ENCODE assay signal across 13 cellular contexts in genomic region chr1:18384477-18384876, GRCh38.
"Had no signal": no experiment of that assay in that cellular context is flagged by ENCODE, and none has a peak within 500 bp of the region (broad histone marks: within the 10 kb centered on the region; RNA-seq: fewer than 3 reads in every experiment).

No MANE protein-coding gene starts in this region.

- ATAC-seq: activated naive CD8-positive, alpha-beta T cell treated with anti-CD3 and anti-CD28 coated beads, Interleukin-2, amount 50 U/mL, for 24 hours had no signal

- H3K27ac Mint-ChIP-seq: activated naive CD8-positive, alpha-beta T cell treated with anti-CD3 and anti-CD28 coated beads, Interleukin-2, amount 50 U/mL, for 24 hours had no signal

- H3K4me3 Mint-ChIP-seq: activated CD8-positive, alpha-beta T cell treated with anti-CD3 and anti-CD28 coated beads for 36 hours; activated naive CD8-positive, alpha-beta T cell treated with anti-CD3 and anti-CD28 coated beads, Interleukin-2, amount 50 U/mL, for 24 hours had no signal

- H3K9me3 ChIP-seq: suprapubic skin had no signal

- H3K36me3 ChIP-seq: heart left ventricle, suprapubic skin had no signal

- H3K27ac ChIP-seq: coronary artery, heart left ventricle, suprapubic skin had no signal

- H3K4me3 ChIP-seq: coronary artery, suprapubic skin had no signal

- FAIRE-seq: astrocyte had no signal

- H3K9me3 Mint-ChIP-seq: activated CD8-positive, alpha-beta T cell treated with anti-CD3 and anti-CD28 coated beads for 36 hours had no signal

- DNase-seq: activated CD8-positive, alpha-beta memory T cell treated with anti-CD3 and anti-CD28 coated beads, Interleukin-2, amount 50 U/mL, for 4 hours; activated CD8-positive, alpha-beta T cell treated with anti-CD3 and anti-CD28 coated beads for 36 hours; activated naive CD8-positive, alpha-beta T cell treated with anti-CD3 and anti-CD28 coated beads, Interleukin-2, amount 50 U/mL, for 24 hours; effector CD4-positive, alpha-beta T cell; foreskin melanocyte; heart left ventricle; posterior cingulate gyrus; right cardiac atrium; stimulated activated CD4-positive, alpha-beta T cell treated with anti-CD3 and anti-CD28 coated beads, Interleukin-2, amount 100 ng/mL, for 24 hours; stimulated activated naive CD4-positive, alpha-beta T cell had no signal
